In the genomic region with DNA sequence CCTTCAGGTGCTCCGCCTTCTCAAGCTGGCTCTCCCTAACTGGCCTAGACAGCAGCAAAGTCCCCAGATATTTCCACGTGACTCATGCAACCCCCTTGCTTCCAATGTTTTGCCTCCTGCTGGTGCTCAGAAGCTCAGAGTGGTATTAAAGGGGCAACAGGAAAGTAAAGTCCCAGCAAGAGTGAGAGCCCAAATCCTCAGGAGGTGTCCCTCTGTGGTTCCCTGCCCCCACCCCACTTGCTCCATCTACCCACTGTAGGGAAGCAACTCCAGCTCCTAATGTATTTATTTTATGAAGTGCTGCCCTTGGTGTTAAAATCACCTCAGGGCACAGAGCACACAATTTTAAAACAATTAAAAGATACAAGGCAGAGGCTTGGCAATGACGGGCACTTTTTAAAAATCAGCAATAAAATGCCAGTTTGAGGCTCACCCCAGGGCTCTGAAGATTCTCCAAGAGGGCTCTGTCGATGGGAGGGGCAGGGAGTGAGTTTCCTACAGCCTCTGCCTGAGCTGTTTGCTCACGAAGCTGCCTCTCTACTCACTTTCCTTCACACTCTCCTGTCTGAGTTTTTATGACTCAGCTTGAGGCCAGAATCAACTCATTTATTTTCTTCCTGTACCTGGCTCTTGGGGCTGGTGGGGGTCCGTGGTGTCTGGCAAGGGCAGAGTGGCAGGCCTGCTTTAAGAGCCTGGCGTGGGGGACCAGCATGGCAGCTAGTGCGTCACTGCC, we compare ENCODE assay signal across 16 cellular contexts.
DNase-seq lines count a peak whose midpoint lies in the region; ATAC-seq, FAIRE-seq and TF ChIP-seq lines count a peak whose summit lies in the region.
"Had no signal": no experiment of that assay in that cellular context is flagged by ENCODE, and none has a peak within 500 bp of the region (broad histone marks: within the 10 kb centered on the region; RNA-seq: fewer than 3 reads in every experiment).

No MANE protein-coding gene starts in this region.

- no peak overlapping the region for H3K4me3 ChIP-seq in fibroblast of mammary gland (ENCODE audit: control insufficient read depth, low read depth, low read length)
- no peak overlapping the region for H3K4me3 ChIP-seq in effector memory CD4-positive, alpha-beta T cell (ENCODE audit: insufficient read depth, low read depth, low read length, poor library complexity, severe bottlenecking)
- H3K4me3 ChIP-seq: stomach had no signal

- H3K36me3 ChIP-seq in effector memory CD4-positive, alpha-beta T cell (ENCODE audit: control insufficient read depth, insufficient read depth, low read length) = no peaks in the 10 kb centered on the region
- H3K36me3 ChIP-seq: BE2C, stomach had no signal

- DNase-seq in A172 (ENCODE audit: low spot score) = peak; percentile 52
- DNase-seq in GM03348 (ENCODE audit: low spot score) = peak; percentile 34
- peak; percentile 57 for DNase-seq in RCC 7860 (ENCODE audit: low spot score)
- peak; percentile 28 for DNase-seq in fibroblast of mammary gland (ENCODE audit: low read depth)
- no peak for DNase-seq in Kasumi-1 (lab: John Stamatoyannopoulos, UW)
- no peak for DNase-seq in effector memory CD4-positive, alpha-beta T cell
- DNase-seq: activated gamma-delta T cell treated with Interleukin-2 at 50 U/mL for 16 hours, BE2C, caudate nucleus, DMS79 treated with DMSO at 0.1 percent for 48 hours, head of caudate nucleus, RPMI8226, stomach had no signal

- H3K9me3 ChIP-seq in effector memory CD4-positive, alpha-beta T cell (ENCODE audit: control insufficient read depth, low read length) = no peaks in the 10 kb centered on the region
- H3K9me3 ChIP-seq: BE2C had no signal

- TF ChIP-seq CTCF in fibroblast of mammary gland (conservative IDR thresholded peaks at IDR 0.05; ENCODE audit: control insufficient read depth, insufficient read depth, low read depth, low read length) = no peak

- H3K27ac ChIP-seq in effector memory CD4-positive, alpha-beta T cell (ENCODE audit: insufficient read depth, low read length, poor library complexity, severe bottlenecking) = no peak overlapping the region
- H3K27ac ChIP-seq: stomach had no signal

- FAIRE-seq in RCC 7860 (lab: Jason Lieb, UNC) = no peak
- FAIRE-seq: endometrium had no signal

- no peaks in the 10 kb centered on the region for H3K4me1 ChIP-seq in effector memory CD4-positive, alpha-beta T cell (ENCODE audit: control insufficient read depth, insufficient read depth, low read length, poor library complexity, severe bottlenecking)

- ATAC-seq in GM18517 (IDR thresholded peaks at IDR 0.05; ENCODE audit: unreplicated experiment) (no peak), HG03432 (IDR thresholded peaks at IDR 0.05; ENCODE audit: unreplicated experiment) (no peak)

- no peaks in the 10 kb centered on the region for H3K27me3 ChIP-seq in effector memory CD4-positive, alpha-beta T cell (replicated peaks; ENCODE audit: control insufficient read depth, insufficient read depth, low read length, poor library complexity, severe bottlenecking)
- H3K27me3 ChIP-seq: BE2C, stomach had no signal

Comparison
In these comparisons a context has a peak if more than half of its experiments do, and no peak if none do; other contexts are left out.
1. DNase-seq: peak in A172 (single experiment), GM03348 (single experiment), RCC 7860 (single experiment) and fibroblast of mammary gland (single experiment); none in Kasumi-1 (0 of 2) and effector memory CD4-positive, alpha-beta T cell (0 of 3).